8 cellular contexts compared by ENCODE assay signal in the genomic region with DNA sequence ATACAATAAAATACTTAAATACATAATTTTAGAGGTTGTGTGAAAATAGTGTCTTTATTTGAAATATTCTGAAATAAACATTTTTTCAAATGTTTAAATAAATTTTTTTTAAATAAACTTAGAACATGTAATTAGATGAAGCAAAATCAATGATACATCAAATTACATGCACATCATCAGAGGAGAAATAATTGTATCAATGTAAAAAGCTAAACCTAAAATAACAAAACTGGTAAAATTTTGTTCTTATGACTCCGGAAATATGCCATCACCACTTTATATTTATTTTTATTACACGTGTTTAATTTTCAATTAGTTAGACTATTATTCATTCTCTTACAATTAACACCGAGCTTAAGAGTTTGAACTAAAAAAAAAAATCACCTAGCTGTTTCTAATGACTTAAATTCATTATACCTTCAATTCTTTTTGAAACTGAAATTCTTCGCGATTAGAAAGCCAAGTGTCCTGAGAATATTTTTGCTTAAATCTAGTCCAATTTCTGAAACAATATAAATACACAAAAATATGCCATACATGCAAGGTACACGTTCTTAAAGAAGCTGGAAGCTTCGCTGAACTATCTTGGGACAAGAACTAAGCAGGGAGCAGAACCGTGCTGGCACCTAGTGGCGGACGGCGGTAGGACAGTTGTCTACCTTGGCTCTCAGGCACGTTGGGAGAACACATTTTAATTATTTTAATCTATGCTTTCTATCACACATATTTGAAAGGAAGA.
DNase-seq lines count a peak whose midpoint lies in the region; ATAC-seq and TF ChIP-seq lines count a peak whose summit lies in the region.

No MANE protein-coding gene starts in this region.

- H3K9ac ChIP-seq in Loucy (ENCODE audit: low read depth, low read length, poor library complexity, severe bottlenecking) = no peak overlapping the region

- no peaks in the 10 kb centered on the region for H3K4me1 Mint-ChIP-seq in activated naive CD4-positive, alpha-beta T cell treated with anti-CD3 and anti-CD28 coated beads, Interleukin-2, amount 10 ng/mL, durations not matched to agents 7 days and 5 days

- in situ Hi-C loops in Panc1 (cut with HindIII; ENCODE audit: low pct_unique_long_range_greater_than_20kb, low sequenced_read_pairs) = no loop called here

- H3K79me2 ChIP-seq in Loucy (ENCODE audit: insufficient read depth, low read length) = no peaks in the 10 kb centered on the region

- no peak overlapping the region for H3K27ac Mint-ChIP-seq in activated naive CD4-positive, alpha-beta T cell treated with anti-CD3 and anti-CD28 coated beads, Interleukin-2, amount 10 ng/mL, durations not matched to agents 7 days and 5 days

- H3K9me3 Mint-ChIP-seq in activated naive CD4-positive, alpha-beta T cell treated with anti-CD3 and anti-CD28 coated beads, Interleukin-2, amount 10 ng/mL, durations not matched to agents 7 days and 5 days = no peaks in the 10 kb centered on the region

- no peaks in the 10 kb centered on the region for H3F3A ChIP-seq in Loucy (ENCODE audit: low read depth)

- H3K27me3 ChIP-seq in Loucy (ENCODE audit: insufficient read depth, low read length, poor library complexity, severe bottlenecking) (no peaks in the 10 kb centered on the region), Panc1 (ENCODE audit: control insufficient read depth, insufficient read depth, low read length) (no peaks in the 10 kb centered on the region)

- H2AFZ ChIP-seq in Loucy (ENCODE audit: low read length) = 0 out of 2 replicates have a peak overlapping the region, but pooled peaks have one; percentile 17

- H3K4me3 ChIP-seq in Loucy (ENCODE audit: low read length, poor library complexity, severe bottlenecking) (no peak overlapping the region), Panc1 (ENCODE audit: low read depth in 2 of 2, low read length in 2 of 2) (no peak overlapping the region)

- BruUV-seq in Panc1 (replicated peaks; lab: Mats Ljungman, UMichigan) = no TSS peak

- no peaks in the 10 kb centered on the region for H3K36me3 Mint-ChIP-seq in activated naive CD4-positive, alpha-beta T cell treated with anti-CD3 and anti-CD28 coated beads, Interleukin-2, amount 10 ng/mL, durations not matched to agents 7 days and 5 days

- H3K4me3 Mint-ChIP-seq in activated naive CD4-positive, alpha-beta T cell treated with anti-CD3 and anti-CD28 coated beads, Interleukin-2, amount 10 ng/mL, durations not matched to agents 7 days and 5 days = no peak overlapping the region

- H3K4me1 ChIP-seq in Loucy (ENCODE audit: insufficient read depth, low read length, poor library complexity, severe bottlenecking) (no peaks in the 10 kb centered on the region), Panc1 (ENCODE audit: control insufficient read depth, insufficient read depth, low read length) (no peaks in the 10 kb centered on the region)

- no peaks in the 10 kb centered on the region for H4K20me1 ChIP-seq in Loucy (ENCODE audit: insufficient read depth, low read length, poor library complexity, severe bottlenecking)

- no peaks in the 10 kb centered on the region for H3K9me3 ChIP-seq in Loucy (ENCODE audit: insufficient read depth, low read depth, low read length)
- no peaks in the 10 kb centered on the region for H3K9me3 ChIP-seq in Panc1 (ENCODE audit: control insufficient read depth, insufficient read depth, low read depth, low read length)

- H3K27ac ChIP-seq in Panc1 (ENCODE audit: low read length) = no peak overlapping the region

- POLR2A ChIA-PET in Panc1 (lab: Charles Lee) = no interaction called here

- H3K36me3 ChIP-seq in Loucy (ENCODE audit: insufficient read depth, low read length) (no peaks in the 10 kb centered on the region), Panc1 (ENCODE audit: control insufficient read depth, insufficient read depth, low read length) (no peaks in the 10 kb centered on the region)

- ATAC-seq in Panc1 = peak; percentile 87

- CTCF ChIA-PET in Panc1 (lab: Charles Lee) = interaction anchor here (0.6 to 1.3 kb wide), 7 partner anchors 176 to 444 kb away, joined by 3 to 10 read pairs (median 4); no protein-coding TSS in a partner anchor
- CTCF ChIA-PET in activated naive CD4-positive, alpha-beta T cell treated with anti-CD3 and anti-CD28 coated beads, Interleukin-2, amount 10 ng/mL, durations not matched to agents 7 days and 5 days (lab: Charles Lee) = interaction anchor here (0.6 to 1.8 kb wide), 4 partner anchors 9 to 388 kb away, joined by 3 to 7 read pairs (median 4); no protein-coding TSS in a partner anchor

- DNase-seq in GM10266 (ENCODE audit: extremely low spot score) (peak; percentile 36), HCEC 1CT (peak; percentile 72), Panc1 (ENCODE audit: low read depth, low spot score) (peak; percentile 64), head of caudate nucleus (peak; percentile 47 to 91 (median 80)), posterior vena cava (ENCODE audit: low spot score) (peak; percentile 87), GOT3 (lab: John Stamatoyannopoulos, UW) (no peak)
- DNase-seq in activated naive CD4-positive, alpha-beta T cell treated with anti-CD3 and anti-CD28 coated beads, Interleukin-2, amount 10 ng/mL, durations not matched to agents 7 days and 5 days = peak; percentile 65

- H3K9me2 ChIP-seq in Loucy (replicated peaks; ENCODE audit: low read depth, low read length) = no peaks in the 10 kb centered on the region

- no peak overlapping the region for H3K4me2 ChIP-seq in Loucy (ENCODE audit: low read depth, low read length, poor library complexity, severe bottlenecking)

- intact Hi-C loops in Panc1 (cut with micrococcal nuclease; ENCODE audit: unreplicated experiment) = loop anchor here (2.0 to 10.0 kb wide), 2 partner anchors 203 to 293 kb away; no protein-coding TSS in a partner anchor
- intact Hi-C loops in head of caudate nucleus (cut with DNase I) = no loop called here
- intact Hi-C loops in posterior vena cava (cut with DNase I) = loop anchor here in 1 of 2 donors (10.0 kb wide), 1 partner anchor 297 kb away; no protein-coding TSS in a partner anchor

- TF ChIP-seq CTCF in GM10266 (IDR thresholded peaks at IDR 0.05; ENCODE audit: control insufficient read depth, insufficient read depth, low read depth, missing control alignments) = peak; percentile 93
- peak; percentile 95 for TF ChIP-seq CTCF in Loucy (conservative IDR thresholded peaks at IDR 0.05; ENCODE audit: low read length)
- TF ChIP-seq CTCF in Panc1 (IDR thresholded peaks at IDR 0.05) = peak; percentile 93

- H3K27me3 Mint-ChIP-seq in activated naive CD4-positive, alpha-beta T cell treated with anti-CD3 and anti-CD28 coated beads, Interleukin-2, amount 10 ng/mL, durations not matched to agents 7 days and 5 days = no peaks in the 10 kb centered on the region
